ENCODE assay signal across 10 cellular contexts in the genomic region with DNA sequence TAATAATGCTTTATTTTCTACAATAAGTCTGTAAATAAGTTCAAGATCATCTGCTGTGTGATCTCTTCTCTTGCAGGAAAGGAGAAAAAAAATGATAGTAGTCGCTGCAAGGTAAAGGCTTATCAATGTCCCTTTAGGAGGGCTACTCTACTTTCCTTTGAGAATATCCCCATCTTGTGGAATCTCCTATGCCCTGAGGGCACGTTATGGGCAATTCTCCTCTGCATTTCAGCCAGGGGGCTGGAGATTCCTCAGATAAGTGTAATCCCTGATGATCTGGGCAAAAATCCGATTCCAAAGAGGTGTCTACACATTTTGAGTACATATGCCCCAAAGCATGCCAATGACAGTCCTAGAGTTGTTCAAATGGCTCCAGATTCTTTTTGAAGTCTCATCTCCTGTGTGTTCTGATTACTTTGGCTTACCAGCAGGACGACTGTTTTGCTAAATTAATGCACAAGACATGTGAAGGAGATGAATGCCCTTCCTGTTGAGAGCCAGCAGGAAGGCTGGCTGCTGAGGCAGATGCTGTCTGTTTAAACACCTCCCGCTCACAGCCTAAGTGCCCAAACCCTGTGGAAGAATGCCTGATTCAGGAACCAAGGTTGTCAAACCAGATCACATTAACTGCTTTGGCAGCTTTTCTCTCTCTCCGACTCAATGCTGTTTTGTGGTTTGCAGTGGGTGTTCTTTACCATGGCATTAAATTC.
DNase-seq lines count a peak whose midpoint lies in the region; ATAC-seq and TF ChIP-seq lines count a peak whose summit lies in the region.
"Had no signal": no experiment of that assay in that cellular context is flagged by ENCODE, and none has a peak within 500 bp of the region (broad histone marks: within the 10 kb centered on the region; RNA-seq: fewer than 3 reads in every experiment).

No MANE protein-coding gene starts in this region.

- H3K4me3 ChIP-seq in WERI-Rb-1 (ENCODE audit: low read depth, low read length), result no peak overlapping the region
- H3K4me3 ChIP-seq: K562 had no signal

- ATAC-seq in HG03097 (IDR thresholded peaks at IDR 0.05; ENCODE audit: low FRiP score, unreplicated experiment), result no peak
- ATAC-seq: K562 had no signal

- H3K36me3 ChIP-seq in WERI-Rb-1, result no peaks in the 10 kb centered on the region

- H3K27me3 ChIP-seq in WERI-Rb-1 (ENCODE audit: insufficient read depth, low read depth, severe bottlenecking), result no peaks in the 10 kb centered on the region

- H3K27ac Mint-ChIP-seq in immature natural killer cell, result no peak overlapping the region

- no peaks in the 10 kb centered on the region for H3K36me3 Mint-ChIP-seq in immature natural killer cell

- TF ChIP-seq CTCF in WERI-Rb-1 (IDR thresholded peaks at IDR 0.05; ENCODE audit: low read depth, low read length), result peak; percentile 31

- peaks cover 0 to 1% (median 0%) of the 10 kb centered on the region in 6 donors for H3K9me3 Mint-ChIP-seq in immature natural killer cell

- H3K27me3 Mint-ChIP-seq in immature natural killer cell (ENCODE audit: low read depth in 3 of 3), result peaks cover 0 to 3% (median 0%) of the 10 kb centered on the region in 3 donors

- H3K9me3 ChIP-seq in WERI-Rb-1 (ENCODE audit: severe bottlenecking), result no peaks in the 10 kb centered on the region

- no peaks in the 10 kb centered on the region for H3K4me1 Mint-ChIP-seq in immature natural killer cell

- peak; percentile 74 for DNase-seq in EL
- peak; percentile 11 for DNase-seq in HuH-7 (ENCODE audit: low spot score)
- no peak for DNase-seq in WERI-Rb-1
- peak; percentile 62 for DNase-seq in left kidney (ENCODE audit: low read depth, low spot score)
- DNase-seq in effector CD8-positive, alpha-beta T cell (lab: John Stamatoyannopoulos, UW), result no peak
- DNase-seq in NCI-H2029 treated with DMSO at 0.1 percent for 48 hours (lab: John Stamatoyannopoulos, UW), result no peak
- no peak for DNase-seq in immature natural killer cell
- DNase-seq: right cardiac atrium had no signal

- H3K4me3 Mint-ChIP-seq in immature natural killer cell, result no peak overlapping the region

- H3K27ac ChIP-seq in WERI-Rb-1, result no peak overlapping the region

Comparison
In these comparisons a context has a peak if more than half of its experiments do, and no peak if none do; other contexts are left out.
1. DNase-seq: peak in EL (single experiment), HuH-7 (single experiment) and left kidney (single experiment); none in WERI-Rb-1 (single experiment), effector CD8-positive, alpha-beta T cell (single experiment), NCI-H2029 treated with DMSO at 0.1 percent for 48 hours (single experiment) and immature natural killer cell (0 of 3).